In genomic region chr12:132226604-132227003, GRCh38 we compare ENCODE assay signal across 12 cellular contexts.
DNase-seq lines count a peak whose midpoint lies in the region; ATAC-seq and TF ChIP-seq lines count a peak whose summit lies in the region.
"Had no signal": no experiment of that assay in that cellular context is flagged by ENCODE, and none has a peak within 500 bp of the region (broad histone marks: within the 10 kb centered on the region; RNA-seq: fewer than 3 reads in every experiment).

No MANE protein-coding gene starts in this region.

- no peak overlapping the region for H4K91ac ChIP-seq in neuronal stem cell (ENCODE audit: low read depth, low read length, poor library complexity)

- POLR2A ChIA-PET in HEK293 (lab: Yijun Ruan, JAX) = no interaction called here

- H4K20me1 ChIP-seq in BLaER1 = no peaks in the 10 kb centered on the region

- 100% methylated on average over 1 of the region's 1 CpG; no CpG with 5 or more reads in 1 of the 2 donors for WGBS in neuronal stem cell (ENCODE audit: extremely low coverage in 2 of 2, insufficient read length in 2 of 2, insufficient replicate concordance in 1 of 2), 2 donors
- 85 to 91% methylated on average over 1 of the region's 1 CpG for whole genome bisulfite sequencing in aorta, 2 donors

- no peak overlapping the region for H3K4ac ChIP-seq in neuronal stem cell (ENCODE audit: low read length)

- CTCF ChIA-PET in HEK293 (lab: Yijun Ruan, JAX) = no interaction called here

- no peak for TF ChIP-seq CTCF in HEK293 (tag by site-specific recombination; IDR thresholded peaks at IDR 0.05)

- peak overlapping the region; percentile 91 for H3K4me2 ChIP-seq in BLaER1
- no peak overlapping the region for H3K4me2 ChIP-seq in neuronal stem cell (ENCODE audit: insufficient read depth, low read length, poor library complexity, severe bottlenecking)
- H3K4me2 ChIP-seq: GM23338 had no signal

- H3K23ac ChIP-seq in neuronal stem cell (ENCODE audit: low read depth, low read length, poor library complexity) = no peak overlapping the region

- H3K9ac ChIP-seq in BLaER1 (no peak overlapping the region), neuronal stem cell (ENCODE audit: low read depth, low read length, poor library complexity) (peak overlapping the region; percentile 7)

- DNase-seq in neuronal stem cell (ENCODE audit: low spot score) = no peak
- no peak for DNase-seq in aorta
- DNase-seq in hepatic stellate cell (ENCODE audit: low spot score) = no peak
- DNase-seq: Caco-2; CD4-positive, alpha-beta T cell had no signal

- H2BK120ac ChIP-seq in neuronal stem cell (ENCODE audit: low read depth, low read length) = no peak overlapping the region

- H2AFZ ChIP-seq in neuronal stem cell (ENCODE audit: low read length) = no peak overlapping the region
- H2AFZ ChIP-seq: GM23338 had no signal

- H3K14ac ChIP-seq in neuronal stem cell (ENCODE audit: low read length) = no peak overlapping the region

- H3K36me3 ChIP-seq in BLaER1 = no peaks in the 10 kb centered on the region
- H3K36me3 ChIP-seq in HEK293 (ENCODE audit: control insufficient read depth in 2 of 2, insufficient read depth in 1 of 2, low read length in 2 of 2) = no peaks in the 10 kb centered on the region
- peaks cover 0 to 2% of the 10 kb centered on the region in 2 donors for H3K36me3 ChIP-seq in neuronal stem cell (replicated peaks in 1 of 2; ENCODE audit: control insufficient read depth in 2 of 2, insufficient read depth in 2 of 2, low read length in 2 of 2)
- no peaks in the 10 kb centered on the region for H3K36me3 ChIP-seq in aorta (ENCODE audit: control insufficient read depth in 1 of 2, insufficient read depth in 2 of 2, low read length in 1 of 2)

- no peak overlapping the region for H2BK5ac ChIP-seq in neuronal stem cell (ENCODE audit: low read length)

- intact Hi-C loops in aorta (cut with DNase I) = no loop called here

- no peak overlapping the region for H2AK5ac ChIP-seq in neuronal stem cell (ENCODE audit: low read depth, low read length)

- H3K4me1 ChIP-seq in BLaER1 (peaks cover 48% of the 10 kb centered on the region), HEK293 (ENCODE audit: control insufficient read depth, insufficient read depth, low read length) (no peaks in the 10 kb centered on the region), neuronal stem cell (ENCODE audit: control insufficient read depth in 2 of 2, insufficient read depth in 1 of 2, low read depth in 1 of 2, low read length in 2 of 2) (no peaks in the 10 kb centered on the region), aorta (ENCODE audit: control insufficient read depth in 1 of 2, insufficient read depth in 2 of 2, low read length in 2 of 2) (no peaks in the 10 kb centered on the region)

- ATAC-seq in aorta (ENCODE audit: low FRiP score) (peak; percentile 49), GM18511 (IDR thresholded peaks at IDR 0.05; ENCODE audit: unreplicated experiment) (no peak)
- ATAC-seq: GM23338, HCT116, K562 had no signal

- H3K9me3 ChIP-seq in BLaER1 (no peaks in the 10 kb centered on the region), HEK293 (ENCODE audit: control insufficient read depth, insufficient read depth, low read depth, low read length) (no peaks in the 10 kb centered on the region), neuronal stem cell (replicated peaks in 1 of 2; ENCODE audit: control insufficient read depth in 2 of 2, insufficient read depth in 1 of 2, low read depth in 1 of 2, low read length in 2 of 2) (peaks cover 0 to 8% of the 10 kb centered on the region in 2 donors), aorta (ENCODE audit: control insufficient read depth, low read length) (no peaks in the 10 kb centered on the region)
- H3K9me3 ChIP-seq: Caco-2 had no signal

- H3K27ac ChIP-seq in BLaER1 (peak overlapping the region; percentile 35; the same call in 1 of the 2 replicates), HEK293 (ENCODE audit: extremely low read depth, low read depth, low read length) (no peak overlapping the region), neuronal stem cell (replicated peaks; ENCODE audit: low read length) (no peak overlapping the region), aorta (ENCODE audit: low read depth in 1 of 2, low read length in 2 of 2) (no peak overlapping the region)
- H3K27ac ChIP-seq: C4-2B had no signal

- H3K27me3 ChIP-seq in BLaER1 (no peaks in the 10 kb centered on the region), neuronal stem cell (ENCODE audit: control insufficient read depth in 3 of 3, insufficient read depth in 3 of 3, low read depth in 1 of 3, low read length in 3 of 3) (peaks cover 0 to 34% (median 5%) of the 10 kb centered on the region in 3 experiments), aorta (ENCODE audit: control insufficient read depth in 1 of 2, insufficient read depth in 2 of 2, low read length in 1 of 2) (peaks cover 0 to 2% of the 10 kb centered on the region in 2 donors)

- no peak overlapping the region for H2BK12ac ChIP-seq in neuronal stem cell (ENCODE audit: low read length)

- H3K79me1 ChIP-seq in neuronal stem cell (ENCODE audit: low read depth, low read length) = peaks cover 2% of the 10 kb centered on the region

- no peak overlapping the region for H2BK15ac ChIP-seq in neuronal stem cell (ENCODE audit: low read length)

- no peak overlapping the region for H3K18ac ChIP-seq in neuronal stem cell (ENCODE audit: low read length)

- H3K4me3 ChIP-seq in BLaER1 (no peak overlapping the region), HEK293 (ENCODE audit: low read depth, low read length) (no peak overlapping the region), neuronal stem cell (ENCODE audit: low read length in 2 of 2) (peak overlapping the region in 1 of 2 donors; percentile 61), aorta (ENCODE audit: low read length in 2 of 2) (no peak overlapping the region)
- H3K4me3 ChIP-seq: GM23338, K562 had no signal

- H4K8ac ChIP-seq in neuronal stem cell (ENCODE audit: low read depth, low read length) = no peak overlapping the region

TF ChIP-seq in HEK293, 187 proteins besides CTCF, POLR2A, EP300 and RAD21:
- TF ChIP-seq ZFHX2 (tag by site-specific recombination; conservative IDR thresholded peaks at IDR 0.05) (peak; percentile 95), ZNF555 (tag by site-specific recombination; conservative IDR thresholded peaks at IDR 0.05) (no peak), IKZF3 (tag by site-specific recombination; IDR thresholded peaks at IDR 0.05) (no peak), ZNF362 (tag by site-specific recombination; IDR thresholded peaks at IDR 0.05) (no peak), ZNF266 (tag by site-specific recombination; IDR thresholded peaks at IDR 0.05; ENCODE audit: low read depth) (0 out of 2 replicates have a peak, but pooled peaks have one; percentile 3), KLF8 (tag by site-specific recombination; IDR thresholded peaks at IDR 0.05) (no peak), EGR2 (tag by site-specific recombination; IDR thresholded peaks at IDR 0.05; ENCODE audit: low read depth) (peak; percentile 98)
